1 cellular context compared by ENCODE assay signal in the genomic region with DNA sequence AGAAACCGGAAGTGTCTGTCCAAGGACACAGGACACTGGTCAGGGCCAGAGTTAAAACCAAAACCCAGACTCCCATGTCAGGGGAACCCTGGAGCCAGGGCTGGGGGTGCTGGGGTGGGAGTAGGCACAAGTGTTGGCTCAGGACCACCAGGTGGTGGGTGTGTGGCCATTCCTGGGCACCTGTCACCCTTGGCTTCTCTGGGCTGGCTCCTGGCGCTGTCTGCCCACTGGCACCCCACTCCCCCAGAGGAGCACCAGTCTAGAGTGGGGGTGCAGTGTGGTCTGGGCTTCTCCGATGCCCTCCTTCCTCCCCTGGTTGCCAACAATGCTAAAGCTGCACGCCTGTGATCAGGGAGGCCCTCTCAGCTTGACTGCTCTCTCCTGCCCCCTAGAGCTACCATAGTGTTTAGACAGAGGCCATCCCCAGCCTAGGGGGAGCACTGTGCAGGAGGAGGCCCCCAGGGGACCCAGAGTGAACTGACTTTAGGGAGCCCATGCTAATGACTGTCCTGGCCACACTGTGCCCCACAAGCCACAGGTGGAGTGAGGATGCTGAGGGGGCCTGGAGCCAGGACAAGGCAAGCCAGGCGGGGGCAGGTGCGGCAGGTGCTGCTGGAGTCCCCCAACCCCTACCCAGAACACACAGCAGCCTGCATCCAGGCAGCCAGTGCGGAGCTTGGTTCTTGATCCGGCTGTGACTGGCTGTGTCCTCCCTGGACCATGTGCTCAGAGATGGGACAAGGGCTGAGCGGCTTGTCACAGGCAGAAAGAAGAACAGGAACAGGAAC.
TF ChIP-seq lines count a peak whose summit lies in the region.

No MANE protein-coding gene starts in this region.

TF ChIP-seq in HepG2, 621 proteins besides CTCF, POLR2A, EP300 and RAD21:
- TF ChIP-seq, protein P1, sequence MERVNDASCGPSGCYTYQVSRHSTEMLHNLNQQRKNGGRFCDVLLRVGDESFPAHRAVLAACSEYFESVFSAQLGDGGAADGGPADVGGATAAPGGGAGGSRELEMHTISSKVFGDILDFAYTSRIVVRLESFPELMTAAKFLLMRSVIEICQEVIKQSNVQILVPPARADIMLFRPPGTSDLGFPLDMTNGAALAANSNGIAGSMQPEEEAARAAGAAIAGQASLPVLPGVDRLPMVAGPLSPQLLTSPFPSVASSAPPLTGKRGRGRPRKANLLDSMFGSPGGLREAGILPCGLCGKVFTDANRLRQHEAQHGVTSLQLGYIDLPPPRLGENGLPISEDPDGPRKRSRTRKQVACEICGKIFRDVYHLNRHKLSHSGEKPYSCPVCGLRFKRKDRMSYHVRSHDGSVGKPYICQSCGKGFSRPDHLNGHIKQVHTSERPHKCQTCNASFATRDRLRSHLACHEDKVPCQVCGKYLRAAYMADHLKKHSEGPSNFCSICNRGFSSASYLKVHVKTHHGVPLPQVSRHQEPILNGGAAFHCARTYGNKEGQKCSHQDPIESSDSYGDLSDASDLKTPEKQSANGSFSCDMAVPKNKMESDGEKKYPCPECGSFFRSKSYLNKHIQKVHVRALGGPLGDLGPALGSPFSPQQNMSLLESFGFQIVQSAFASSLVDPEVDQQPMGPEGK (CRISPR knock-in tag; IDR thresholded peaks at IDR 0.05): peak; percentile 64
- TF ChIP-seq, protein P2, sequence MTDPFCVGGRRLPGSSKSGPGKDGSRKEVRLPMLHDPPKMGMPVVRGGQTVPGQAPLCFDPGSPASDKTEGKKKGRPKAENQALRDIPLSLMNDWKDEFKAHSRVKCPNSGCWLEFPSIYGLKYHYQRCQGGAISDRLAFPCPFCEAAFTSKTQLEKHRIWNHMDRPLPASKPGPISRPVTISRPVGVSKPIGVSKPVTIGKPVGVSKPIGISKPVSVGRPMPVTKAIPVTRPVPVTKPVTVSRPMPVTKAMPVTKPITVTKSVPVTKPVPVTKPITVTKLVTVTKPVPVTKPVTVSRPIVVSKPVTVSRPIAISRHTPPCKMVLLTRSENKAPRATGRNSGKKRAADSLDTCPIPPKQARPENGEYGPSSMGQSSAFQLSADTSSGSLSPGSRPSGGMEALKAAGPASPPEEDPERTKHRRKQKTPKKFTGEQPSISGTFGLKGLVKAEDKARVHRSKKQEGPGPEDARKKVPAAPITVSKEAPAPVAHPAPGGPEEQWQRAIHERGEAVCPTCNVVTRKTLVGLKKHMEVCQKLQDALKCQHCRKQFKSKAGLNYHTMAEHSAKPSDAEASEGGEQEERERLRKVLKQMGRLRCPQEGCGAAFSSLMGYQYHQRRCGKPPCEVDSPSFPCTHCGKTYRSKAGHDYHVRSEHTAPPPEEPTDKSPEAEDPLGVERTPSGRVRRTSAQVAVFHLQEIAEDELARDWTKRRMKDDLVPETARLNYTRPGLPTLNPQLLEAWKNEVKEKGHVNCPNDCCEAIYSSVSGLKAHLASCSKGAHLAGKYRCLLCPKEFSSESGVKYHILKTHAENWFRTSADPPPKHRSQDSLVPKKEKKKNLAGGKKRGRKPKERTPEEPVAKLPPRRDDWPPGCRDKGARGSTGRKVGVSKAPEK (CRISPR knock-in tag; IDR thresholded peaks at IDR 0.05; ENCODE audit: borderline replicate concordance): no peak
- no peak for TF ChIP-seq NR3C1 (CRISPR knock-in tag; IDR thresholded peaks at IDR 0.05)
- TF ChIP-seq STAG1 (CRISPR knock-in tag; IDR thresholded peaks at IDR 0.05): peak; percentile 55
- TF ChIP-seq HIVEP1 (CRISPR knock-in tag; IDR thresholded peaks at IDR 0.05): no peak
- TF ChIP-seq ZNF552 (CRISPR knock-in tag; IDR thresholded peaks at IDR 0.05; ENCODE audit: borderline replicate concordance): no peak
- no peak for TF ChIP-seq GABPA (IDR thresholded peaks at IDR 0.05; ENCODE audit: low read depth, low read length)
- TF ChIP-seq GABPA (CRISPR knock-in tag; IDR thresholded peaks at IDR 0.05; ENCODE audit: low read depth): peak; percentile 29; the same call in 1 of the 2 replicates
- TF ChIP-seq ISX (CRISPR knock-in tag; conservative IDR thresholded peaks at IDR 0.05): no peak
- TF ChIP-seq ZNF362 (CRISPR knock-in tag; IDR thresholded peaks at IDR 0.05; ENCODE audit: borderline replicate concordance): no peak
- 0 out of 2 replicates have a peak, but pooled peaks have one; percentile 45 for TF ChIP-seq ELF1 (CRISPR knock-in tag; IDR thresholded peaks at IDR 0.05)
- no peak for TF ChIP-seq RBFOX2 (IDR thresholded peaks at IDR 0.05; ENCODE audit: low read depth, low read length)
- peak; percentile 73 for TF ChIP-seq XRCC5 (optimal IDR thresholded peaks at IDR 0.05; ENCODE audit: low read length)
- peak; percentile 97 for TF ChIP-seq ZNF263 (CRISPR knock-in tag; IDR thresholded peaks at IDR 0.05)
- TF ChIP-seq, protein P3, sequence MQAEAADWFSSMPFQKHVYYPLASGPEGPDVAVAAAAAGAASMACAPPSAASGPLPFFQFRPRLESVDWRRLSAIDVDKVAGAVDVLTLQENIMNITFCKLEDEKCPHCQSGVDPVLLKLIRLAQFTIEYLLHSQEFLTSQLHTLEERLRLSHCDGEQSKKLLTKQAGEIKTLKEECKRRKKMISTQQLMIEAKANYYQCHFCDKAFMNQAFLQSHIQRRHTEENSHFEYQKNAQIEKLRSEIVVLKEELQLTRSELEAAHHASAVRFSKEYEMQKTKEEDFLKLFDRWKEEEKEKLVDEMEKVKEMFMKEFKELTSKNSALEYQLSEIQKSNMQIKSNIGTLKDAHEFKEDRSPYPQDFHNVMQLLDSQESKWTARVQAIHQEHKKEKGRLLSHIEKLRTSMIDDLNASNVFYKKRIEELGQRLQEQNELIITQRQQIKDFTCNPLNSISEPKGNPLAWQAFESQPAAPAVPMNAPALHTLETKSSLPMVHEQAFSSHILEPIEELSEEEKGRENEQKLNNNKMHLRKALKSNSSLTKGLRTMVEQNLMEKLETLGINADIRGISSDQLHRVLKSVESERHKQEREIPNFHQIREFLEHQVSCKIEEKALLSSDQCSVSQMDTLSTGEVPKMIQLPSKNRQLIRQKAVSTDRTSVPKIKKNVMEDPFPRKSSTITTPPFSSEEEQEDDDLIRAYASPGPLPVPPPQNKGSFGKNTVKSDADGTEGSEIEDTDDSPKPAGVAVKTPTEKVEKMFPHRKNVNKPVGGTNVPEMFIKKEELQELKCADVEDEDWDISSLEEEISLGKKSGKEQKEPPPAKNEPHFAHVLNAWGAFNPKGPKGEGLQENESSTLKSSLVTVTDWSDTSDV (CRISPR knock-in tag; IDR thresholded peaks at IDR 0.05): no peak
- 0 out of 2 replicates have a peak, but pooled peaks have one; percentile 38 for TF ChIP-seq MTF2 (CRISPR knock-in tag; IDR thresholded peaks at IDR 0.05; ENCODE audit: borderline replicate concordance)
- no peak for TF ChIP-seq ZKSCAN8 (CRISPR knock-in tag; IDR thresholded peaks at IDR 0.05; ENCODE audit: borderline replicate concordance)
- TF ChIP-seq, protein P4, sequence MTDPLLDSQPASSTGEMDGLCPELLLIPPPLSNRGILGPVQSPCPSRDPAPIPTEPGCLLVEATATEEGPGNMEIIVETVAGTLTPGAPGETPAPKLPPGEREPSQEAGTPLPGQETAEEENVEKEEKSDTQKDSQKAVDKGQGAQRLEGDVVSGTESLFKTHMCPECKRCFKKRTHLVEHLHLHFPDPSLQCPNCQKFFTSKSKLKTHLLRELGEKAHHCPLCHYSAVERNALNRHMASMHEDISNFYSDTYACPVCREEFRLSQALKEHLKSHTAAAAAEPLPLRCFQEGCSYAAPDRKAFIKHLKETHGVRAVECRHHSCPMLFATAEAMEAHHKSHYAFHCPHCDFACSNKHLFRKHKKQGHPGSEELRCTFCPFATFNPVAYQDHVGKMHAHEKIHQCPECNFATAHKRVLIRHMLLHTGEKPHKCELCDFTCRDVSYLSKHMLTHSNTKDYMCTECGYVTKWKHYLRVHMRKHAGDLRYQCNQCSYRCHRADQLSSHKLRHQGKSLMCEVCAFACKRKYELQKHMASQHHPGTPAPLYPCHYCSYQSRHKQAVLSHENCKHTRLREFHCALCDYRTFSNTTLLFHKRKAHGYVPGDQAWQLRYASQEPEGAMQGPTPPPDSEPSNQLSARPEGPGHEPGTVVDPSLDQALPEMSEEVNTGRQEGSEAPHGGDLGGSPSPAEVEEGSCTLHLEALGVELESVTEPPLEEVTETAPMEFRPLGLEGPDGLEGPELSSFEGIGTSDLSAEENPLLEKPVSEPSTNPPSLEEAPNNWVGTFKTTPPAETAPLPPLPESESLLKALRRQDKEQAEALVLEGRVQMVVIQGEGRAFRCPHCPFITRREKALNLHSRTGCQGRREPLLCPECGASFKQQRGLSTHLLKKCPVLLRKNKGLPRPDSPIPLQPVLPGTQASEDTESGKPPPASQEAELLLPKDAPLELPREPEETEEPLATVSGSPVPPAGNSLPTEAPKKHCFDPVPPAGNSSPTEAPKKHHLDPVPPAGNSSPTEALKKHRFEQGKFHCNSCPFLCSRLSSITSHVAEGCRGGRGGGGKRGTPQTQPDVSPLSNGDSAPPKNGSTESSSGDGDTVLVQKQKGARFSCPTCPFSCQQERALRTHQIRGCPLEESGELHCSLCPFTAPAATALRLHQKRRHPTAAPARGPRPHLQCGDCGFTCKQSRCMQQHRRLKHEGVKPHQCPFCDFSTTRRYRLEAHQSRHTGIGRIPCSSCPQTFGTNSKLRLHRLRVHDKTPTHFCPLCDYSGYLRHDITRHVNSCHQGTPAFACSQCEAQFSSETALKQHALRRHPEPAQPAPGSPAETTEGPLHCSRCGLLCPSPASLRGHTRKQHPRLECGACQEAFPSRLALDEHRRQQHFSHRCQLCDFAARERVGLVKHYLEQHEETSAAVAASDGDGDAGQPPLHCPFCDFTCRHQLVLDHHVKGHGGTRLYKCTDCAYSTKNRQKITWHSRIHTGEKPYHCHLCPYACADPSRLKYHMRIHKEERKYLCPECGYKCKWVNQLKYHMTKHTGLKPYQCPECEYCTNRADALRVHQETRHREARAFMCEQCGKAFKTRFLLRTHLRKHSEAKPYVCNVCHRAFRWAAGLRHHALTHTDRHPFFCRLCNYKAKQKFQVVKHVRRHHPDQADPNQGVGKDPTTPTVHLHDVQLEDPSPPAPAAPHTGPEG (CRISPR knock-in tag; IDR thresholded peaks at IDR 0.05): no peak
- no peak for TF ChIP-seq ZNF496 (CRISPR knock-in tag; IDR thresholded peaks at IDR 0.05; ENCODE audit: insufficient replicate concordance)
